Comparison of ENCODE assay signal across 10 cellular contexts in the genomic region with DNA sequence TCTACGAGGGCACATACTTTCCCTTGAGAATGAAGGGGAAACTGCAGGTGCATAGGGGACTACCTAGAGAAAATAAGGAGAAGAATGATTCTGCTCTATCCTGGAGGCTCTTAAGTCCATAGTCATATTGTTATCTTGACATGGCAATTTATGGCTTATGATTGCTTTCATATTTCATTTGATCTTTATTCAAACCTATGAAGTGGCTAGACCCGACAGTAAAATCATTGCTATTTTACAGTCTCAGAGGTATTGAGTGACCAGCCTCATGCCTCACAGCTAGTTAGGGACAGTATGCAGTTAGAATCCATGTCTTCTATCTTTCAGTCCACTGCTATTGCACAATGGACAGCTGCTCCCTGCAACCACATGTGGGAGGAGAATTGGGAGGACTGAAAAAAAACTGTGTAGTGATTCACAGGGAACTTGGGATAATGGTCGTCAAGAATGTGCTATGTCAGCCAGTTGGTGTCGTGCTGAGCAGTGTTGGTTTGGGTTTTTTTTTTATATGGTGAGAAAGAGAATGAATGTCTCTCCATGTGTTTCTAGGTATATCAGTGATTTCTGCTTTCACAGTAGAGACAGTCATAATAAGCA.
DNase-seq lines count a peak whose midpoint lies in the region; ATAC-seq and TF ChIP-seq lines count a peak whose summit lies in the region.
"Had no signal": no experiment of that assay in that cellular context is flagged by ENCODE, and none has a peak within 500 bp of the region (broad histone marks: within the 10 kb centered on the region; RNA-seq: fewer than 3 reads in every experiment).

No MANE protein-coding gene starts in this region.

- ATAC-seq in gastroesophageal sphincter (peak; percentile 73), gastrocnemius medialis (peak; percentile 98 to 99), HG03439 (IDR thresholded peaks at IDR 0.05; ENCODE audit: unreplicated experiment) (no peak)
- ATAC-seq: effector memory CD8-positive, alpha-beta T cell had no signal

- POLR2A ChIA-PET in HEK293T (lab: Yijun Ruan, JAX), result no interaction called here

- H3K27me3 ChIP-seq in SJSA1 (replicated peaks) (no peaks in the 10 kb centered on the region), gastroesophageal sphincter (no peaks in the 10 kb centered on the region), gastrocnemius medialis (no peaks in the 10 kb centered on the region), esophagus squamous epithelium (no peaks in the 10 kb centered on the region)

- H3K9me3 ChIP-seq in SJSA1 (replicated peaks), result no peaks in the 10 kb centered on the region
- H3K9me3 ChIP-seq in gastroesophageal sphincter, result no peaks in the 10 kb centered on the region
- H3K9me3 ChIP-seq in gastrocnemius medialis, result no peaks in the 10 kb centered on the region
- no peaks in the 10 kb centered on the region for H3K9me3 ChIP-seq in esophagus squamous epithelium

- TF ChIP-seq CTCF in gastroesophageal sphincter (IDR thresholded peaks at IDR 0.05), result no peak
- no peak for TF ChIP-seq CTCF in gastrocnemius medialis (IDR thresholded peaks at IDR 0.05 in 4 of 5, conservative IDR thresholded peaks at IDR 0.05 in 1 of 5)
- TF ChIP-seq CTCF in esophagus squamous epithelium (IDR thresholded peaks at IDR 0.05), result no peak

- intact Hi-C loops in gastrocnemius medialis (cut with DNase I; ENCODE audit: low total_unique reads), result no loop called here
- intact Hi-C loops in esophagus squamous epithelium (cut with DNase I), result no loop called here

- H3K27me3 Mint-ChIP-seq in activated naive CD8-positive, alpha-beta T cell treated with anti-CD3 and anti-CD28 coated beads for 36 hours, result peaks cover 5% of the 10 kb centered on the region

- peak; percentile 22 for DNase-seq in HEK293T (ENCODE audit: extremely low spot score)
- peak; percentile 63 to 73 for DNase-seq in SJSA1 (ENCODE audit: low read depth in 1 of 2, low spot score in 2 of 2)
- peak; percentile 38 to 69 for DNase-seq in gastrocnemius medialis
- no peak for DNase-seq in activated naive CD8-positive, alpha-beta T cell treated with anti-CD3 and anti-CD28 coated beads for 36 hours
- DNase-seq in esophagus squamous epithelium (lab: John Stamatoyannopoulos, UW), result no peak
- DNase-seq in NCI-H82 (lab: John Stamatoyannopoulos, UW), result no peak
- DNase-seq: effector memory CD8-positive, alpha-beta T cell had no signal

- H3K36me3 Mint-ChIP-seq in activated naive CD8-positive, alpha-beta T cell treated with anti-CD3 and anti-CD28 coated beads for 36 hours, result no peaks in the 10 kb centered on the region

- H3K4me3 ChIP-seq in SJSA1 (no peak overlapping the region), gastroesophageal sphincter (no peak overlapping the region), gastrocnemius medialis (no peak overlapping the region), esophagus squamous epithelium (no peak overlapping the region)

- H3K4me1 ChIP-seq in SJSA1 (replicated peaks) (peaks cover 14% of the 10 kb centered on the region), gastroesophageal sphincter (no peaks in the 10 kb centered on the region), gastrocnemius medialis (peaks cover 5 to 11% of the 10 kb centered on the region in 2 donors), esophagus squamous epithelium (no peaks in the 10 kb centered on the region)

- H3K27ac ChIP-seq in SJSA1, result no peak overlapping the region
- H3K27ac ChIP-seq in gastroesophageal sphincter, result no peak overlapping the region
- H3K27ac ChIP-seq in gastrocnemius medialis, result peak overlapping the region; percentile 9 to 67 (median 46)
- H3K27ac ChIP-seq in esophagus squamous epithelium, result no peak overlapping the region
- H3K27ac ChIP-seq: KMS-11 had no signal

- CTCF ChIA-PET in HEK293T (lab: Yijun Ruan, JAX), result no interaction called here

- no peak for TF ChIP-seq POLR2A in gastroesophageal sphincter (IDR thresholded peaks at IDR 0.05)
- no peak for TF ChIP-seq POLR2A in gastrocnemius medialis (IDR thresholded peaks at IDR 0.05)
- TF ChIP-seq POLR2A in esophagus squamous epithelium (IDR thresholded peaks at IDR 0.05), result no peak

- H3K9me3 Mint-ChIP-seq in activated naive CD8-positive, alpha-beta T cell treated with anti-CD3 and anti-CD28 coated beads for 36 hours, result no peaks in the 10 kb centered on the region
- H3K9me3 Mint-ChIP-seq: effector memory CD8-positive, alpha-beta T cell had no signal

- H3K27ac Mint-ChIP-seq in activated naive CD8-positive, alpha-beta T cell treated with anti-CD3 and anti-CD28 coated beads for 36 hours, result no peak overlapping the region
- H3K27ac Mint-ChIP-seq: effector memory CD8-positive, alpha-beta T cell had no signal

- H3K4me1 Mint-ChIP-seq in activated naive CD8-positive, alpha-beta T cell treated with anti-CD3 and anti-CD28 coated beads for 36 hours, result peaks cover 3% of the 10 kb centered on the region

- H3K36me3 ChIP-seq in SJSA1, result no peaks in the 10 kb centered on the region
- H3K36me3 ChIP-seq in gastroesophageal sphincter, result no peaks in the 10 kb centered on the region
- H3K36me3 ChIP-seq in gastrocnemius medialis, result no peaks in the 10 kb centered on the region
- no peaks in the 10 kb centered on the region for H3K36me3 ChIP-seq in esophagus squamous epithelium

- in situ Hi-C loops in gastrocnemius medialis (cut with MboI; ENCODE audit: low sequenced_read_pairs in 4 of 4), result no loop called here

- WGBS in gastroesophageal sphincter (ENCODE audit: low coverage in 1 of 2), 2 donors, result 17 to 38% methylated on average over 3 to 4 of the region's 4 CpGs
- 41 to 42% methylated on average over 4 of the region's 4 CpGs for WGBS in esophagus squamous epithelium, 2 donors

- TF ChIP-seq EP300 in gastroesophageal sphincter (IDR thresholded peaks at IDR 0.05), result no peak

- no peak overlapping the region for H3K4me3 Mint-ChIP-seq in activated naive CD8-positive, alpha-beta T cell treated with anti-CD3 and anti-CD28 coated beads for 36 hours
- H3K4me3 Mint-ChIP-seq: effector memory CD8-positive, alpha-beta T cell had no signal

TF ChIP-seq in HEK293T, 16 proteins besides CTCF, POLR2A, EP300 and RAD21:
- TF ChIP-seq SP1 (IDR thresholded peaks at IDR 0.05), result no peak
- TF ChIP-seq NFRKB (IDR thresholded peaks at IDR 0.05), result no peak
- no peak for TF ChIP-seq SUZ12 (IDR thresholded peaks at IDR 0.05)
- no peak for TF ChIP-seq BHLHE40 (IDR thresholded peaks at IDR 0.05; ENCODE audit: borderline replicate concordance)
- TF ChIP-seq CTBP1 (IDR thresholded peaks at IDR 0.05; ENCODE audit: borderline replicate concordance), result no peak
- no peak for TF ChIP-seq LEF1 (IDR thresholded peaks at IDR 0.05; ENCODE audit: borderline replicate concordance)
- TF ChIP-seq, protein P1, sequence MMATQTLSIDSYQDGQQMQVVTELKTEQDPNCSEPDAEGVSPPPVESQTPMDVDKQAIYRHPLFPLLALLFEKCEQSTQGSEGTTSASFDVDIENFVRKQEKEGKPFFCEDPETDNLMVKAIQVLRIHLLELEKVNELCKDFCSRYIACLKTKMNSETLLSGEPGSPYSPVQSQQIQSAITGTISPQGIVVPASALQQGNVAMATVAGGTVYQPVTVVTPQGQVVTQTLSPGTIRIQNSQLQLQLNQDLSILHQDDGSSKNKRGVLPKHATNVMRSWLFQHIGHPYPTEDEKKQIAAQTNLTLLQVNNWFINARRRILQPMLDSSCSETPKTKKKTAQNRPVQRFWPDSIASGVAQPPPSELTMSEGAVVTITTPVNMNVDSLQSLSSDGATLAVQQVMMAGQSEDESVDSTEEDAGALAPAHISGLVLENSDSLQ (IDR thresholded peaks at IDR 0.05), result no peak
- peak; percentile 54 for TF ChIP-seq ZNF384 (IDR thresholded peaks at IDR 0.05)

Comparison
In these comparisons a context has a peak if more than half of its experiments do, and no peak if none do; other contexts are left out.
1. DNase-seq: peak in HEK293T (single experiment), SJSA1 (2 of 2) and gastrocnemius medialis (2 of 2); none in activated naive CD8-positive, alpha-beta T cell treated with anti-CD3 and anti-CD28 coated beads for 36 hours (single experiment), esophagus squamous epithelium (single experiment) and NCI-H82 (single experiment).
2. H3K27ac ChIP-seq: peak in gastrocnemius medialis (4 of 4); none in SJSA1 (single experiment), gastroesophageal sphincter (0 of 4) and esophagus squamous epithelium (0 of 4).